Comparison of ENCODE assay signal across 8 cellular contexts in genomic region chr17:8138366-8138671, GRCh38.
DNase-seq lines count a peak whose midpoint lies in the region; ATAC-seq and TF ChIP-seq lines count a peak whose summit lies in the region.

No MANE protein-coding gene starts in this region.

- H3K9me3 ChIP-seq in muscle layer of colon (ENCODE audit: low read length): no peaks in the 10 kb centered on the region

- H3K36me3 ChIP-seq in muscle layer of colon (ENCODE audit: insufficient read depth, low read length): peaks cover 40% of the 10 kb centered on the region

- peak overlapping the region; percentile 21; the same call in 1 of the 2 replicates for H3K4me3 ChIP-seq in AG09309 (ENCODE audit: control insufficient read depth, low read depth, low read length)
- peak overlapping the region; percentile 9 for H3K4me3 ChIP-seq in choroid plexus epithelial cell (ENCODE audit: low read depth, low read length)
- H3K4me3 ChIP-seq in muscle layer of colon (ENCODE audit: low read depth in 1 of 2, low read length in 2 of 2): peak overlapping the region in 1 of 2 donors; percentile 12

- no peak for DNase-seq in AG09309 (ENCODE audit: low read depth)
- DNase-seq in choroid plexus epithelial cell (ENCODE audit: low read depth): no peak
- no peak for DNase-seq in stimulated activated CD4-positive, alpha-beta T cell treated with anti-CD3 and anti-CD28 coated beads, Interleukin-2, amount 100 ng/mL, for 48 hours
- DNase-seq in amniotic stem cell (lab: John Stamatoyannopoulos, UW): no peak
- no peak for DNase-seq in effector CD4-positive, alpha-beta T cell

- no peak for TF ChIP-seq CTCF in AG09309 (IDR thresholded peaks at IDR 0.05; ENCODE audit: control insufficient read depth, insufficient read depth, low read depth, low read length, missing control alignments)
- no peak for TF ChIP-seq CTCF in choroid plexus epithelial cell (conservative IDR thresholded peaks at IDR 0.05; ENCODE audit: low read depth, low read length)

- peaks cover 16% of the 10 kb centered on the region for H3K4me1 ChIP-seq in muscle layer of colon (ENCODE audit: insufficient read depth, low read length)

- H3K9ac ChIP-seq in muscle layer of colon (ENCODE audit: low read length): peak overlapping the region; percentile 32

- peak overlapping the region; percentile 87 for H3K27ac ChIP-seq in muscle layer of colon (ENCODE audit: low read depth, low read length)

- no peaks in the 10 kb centered on the region for H3K27me3 ChIP-seq in muscle layer of colon (ENCODE audit: control insufficient read depth in 1 of 2, insufficient read depth in 2 of 2, low read length in 2 of 2)

- ATAC-seq in HG03066 (IDR thresholded peaks at IDR 0.05; ENCODE audit: low read depth, unreplicated experiment): peak; percentile 5
- no peak for ATAC-seq in HG03432 (IDR thresholded peaks at IDR 0.05; ENCODE audit: unreplicated experiment)
